Comparison of ENCODE assay signal across 8 cellular contexts in the genomic region with DNA sequence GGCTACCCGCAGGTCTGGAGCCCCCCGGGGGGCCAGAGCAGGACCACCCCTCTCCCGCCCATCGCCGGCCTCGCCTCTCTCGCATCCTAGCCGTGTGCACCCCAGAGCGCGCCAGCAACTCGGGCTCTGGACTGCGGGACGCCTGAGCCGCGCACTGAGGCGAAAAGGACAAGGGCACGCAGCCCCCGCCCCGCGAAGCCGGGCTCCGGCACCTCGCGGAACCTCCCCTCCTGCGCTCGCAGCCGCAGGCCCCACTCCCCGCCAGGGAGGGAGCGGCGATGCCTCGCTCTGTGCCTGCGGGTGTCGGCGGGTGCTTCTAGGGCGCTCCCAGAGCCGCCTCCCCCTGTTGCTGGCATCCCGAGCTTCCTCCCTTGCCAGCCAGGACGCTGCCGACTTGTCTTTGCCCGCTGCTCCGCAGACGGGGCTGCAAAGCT. TPM values are rescaled to one million over a fixed set of nuclear protein-coding genes. Genes with fewer than 3 reads are reported as not detected.
DNase-seq lines count a peak whose midpoint lies in the region; ATAC-seq lines count a peak whose summit lies in the region.

TSS of gene ITGB8 (plus strand) at position 104 of the 434 bp plus-strand sequence. CDS start 907 bp downstream, outside the sequence.

- DNase-seq in COLO668 (lab: John Stamatoyannopoulos, UW; ENCODE audit: unreplicated experiment) (peak; percentile 84), RPMI7951 (ENCODE audit: low read depth) (peak; percentile 68), middle frontal gyrus (ENCODE audit: extremely low spot score, low spot score) (peak; percentile 36)
- no peak for DNase-seq in effector memory CD4-positive, alpha-beta T cell
- no peak for DNase-seq in activated effector memory CD4-positive, alpha-beta T cell treated with Interleukin-2 at 50 U/mL for 16 hours

- H3K27ac ChIP-seq in effector memory CD4-positive, alpha-beta T cell (ENCODE audit: insufficient read depth, low read length, poor library complexity, severe bottlenecking), result no peak within 1 kb of the TSS
- H3K27ac ChIP-seq in urinary bladder (ENCODE audit: low read depth), result peak within 1 kb of the TSS; percentile 89

- H3K9me3 ChIP-seq in effector memory CD4-positive, alpha-beta T cell (ENCODE audit: control insufficient read depth, low read length), result no peaks in the 10 kb centered on the region

- 1% methylated on average over 42 of the region's 42 CpGs for WGBS in urinary bladder

- H3K27me3 ChIP-seq in effector memory CD4-positive, alpha-beta T cell (replicated peaks; ENCODE audit: control insufficient read depth, insufficient read depth, low read length, poor library complexity, severe bottlenecking), result no peaks in the 10 kb centered on the region

- H3K36me3 ChIP-seq in effector memory CD4-positive, alpha-beta T cell (ENCODE audit: control insufficient read depth, insufficient read depth, low read length), result no peaks in the 10 kb centered on the region
- no peaks in the 10 kb centered on the region for H3K36me3 ChIP-seq in urinary bladder (ENCODE audit: insufficient read depth)

- peak within 1 kb of the TSS; percentile 22 for H3K4me3 ChIP-seq in effector memory CD4-positive, alpha-beta T cell (ENCODE audit: insufficient read depth, low read depth, low read length, poor library complexity, severe bottlenecking)
- peak within 1 kb of the TSS; percentile 63 for H3K4me3 ChIP-seq in urinary bladder (ENCODE audit: low read depth, low read length)

- ATAC-seq in GM19023 (IDR thresholded peaks at IDR 0.05; ENCODE audit: unreplicated experiment) (peak; percentile 36), HG03097 (IDR thresholded peaks at IDR 0.05; ENCODE audit: low FRiP score, unreplicated experiment) (peak; percentile 24)

- H3K4me1 ChIP-seq in effector memory CD4-positive, alpha-beta T cell (ENCODE audit: control insufficient read depth, insufficient read depth, low read length, poor library complexity, severe bottlenecking), result peaks cover 6% of the 10 kb centered on the region
- no peaks in the 10 kb centered on the region for H3K4me1 ChIP-seq in urinary bladder (ENCODE audit: insufficient read depth)

RNA-seq across cellular contexts. Expression of gene ITGB8, which starts in this region (rescaled TPM):
- 18.9 and 19.7 TPM in 2 replicates for total RNA-seq in RPMI7951 (2014; rRNA removed; shearing (Covaris generic))
- 106 TPM for total RNA-seq in urinary bladder
- polyA plus RNA-seq in urinary bladder, result 6.3 TPM

Comparison
In these comparisons a context has a peak if more than half of its experiments do, and no peak if none do; other contexts are left out.
1. DNase-seq: peak in COLO668 (single experiment), RPMI7951 (single experiment) and middle frontal gyrus (single experiment); none in effector memory CD4-positive, alpha-beta T cell (0 of 3) and activated effector memory CD4-positive, alpha-beta T cell treated with Interleukin-2 at 50 U/mL for 16 hours (single experiment).